8 cellular contexts compared by ENCODE assay signal in the genomic region with DNA sequence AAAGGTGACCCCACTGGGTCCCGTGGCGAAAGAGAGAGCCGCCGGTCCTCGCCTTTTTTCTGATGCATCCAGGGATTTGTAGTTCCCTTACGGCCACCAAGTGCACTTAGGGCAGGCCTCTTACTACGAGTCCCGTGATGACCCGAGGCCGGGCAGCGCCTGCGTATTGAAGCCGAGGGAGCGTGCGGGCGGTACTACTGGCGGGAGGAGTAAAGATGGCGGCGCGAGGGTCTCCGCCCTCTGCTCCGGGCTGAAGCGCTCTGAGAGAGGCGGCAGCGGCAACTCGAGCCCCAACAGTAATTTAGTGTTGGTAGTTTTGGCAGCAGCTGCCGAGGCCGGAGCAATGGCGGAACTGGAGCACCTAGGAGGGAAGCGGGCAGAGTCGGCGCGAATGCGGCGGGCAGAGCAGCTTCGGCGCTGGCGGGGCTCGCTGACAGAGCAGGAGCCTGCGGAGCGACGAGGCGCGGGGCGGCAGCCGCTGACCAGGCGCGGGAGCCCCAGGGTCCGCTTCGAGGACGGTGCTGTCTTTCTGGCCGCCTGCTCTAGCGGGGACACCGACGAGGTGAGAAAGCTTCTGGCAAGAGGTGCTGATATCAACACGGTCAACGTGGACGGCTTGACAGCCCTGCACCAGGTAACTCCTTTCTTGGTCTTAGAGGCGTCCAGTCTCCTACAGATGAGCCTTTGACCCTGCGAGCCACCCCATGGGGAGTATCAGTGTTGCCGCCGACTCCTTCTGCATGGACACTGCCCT. TPM values are rescaled to one million over a fixed set of nuclear protein-coding genes. Genes with fewer than 3 reads are reported as not detected.
DNase-seq lines count a peak whose midpoint lies in the region; ATAC-seq and TF ChIP-seq lines count a peak whose summit lies in the region.

A gene with protein sequence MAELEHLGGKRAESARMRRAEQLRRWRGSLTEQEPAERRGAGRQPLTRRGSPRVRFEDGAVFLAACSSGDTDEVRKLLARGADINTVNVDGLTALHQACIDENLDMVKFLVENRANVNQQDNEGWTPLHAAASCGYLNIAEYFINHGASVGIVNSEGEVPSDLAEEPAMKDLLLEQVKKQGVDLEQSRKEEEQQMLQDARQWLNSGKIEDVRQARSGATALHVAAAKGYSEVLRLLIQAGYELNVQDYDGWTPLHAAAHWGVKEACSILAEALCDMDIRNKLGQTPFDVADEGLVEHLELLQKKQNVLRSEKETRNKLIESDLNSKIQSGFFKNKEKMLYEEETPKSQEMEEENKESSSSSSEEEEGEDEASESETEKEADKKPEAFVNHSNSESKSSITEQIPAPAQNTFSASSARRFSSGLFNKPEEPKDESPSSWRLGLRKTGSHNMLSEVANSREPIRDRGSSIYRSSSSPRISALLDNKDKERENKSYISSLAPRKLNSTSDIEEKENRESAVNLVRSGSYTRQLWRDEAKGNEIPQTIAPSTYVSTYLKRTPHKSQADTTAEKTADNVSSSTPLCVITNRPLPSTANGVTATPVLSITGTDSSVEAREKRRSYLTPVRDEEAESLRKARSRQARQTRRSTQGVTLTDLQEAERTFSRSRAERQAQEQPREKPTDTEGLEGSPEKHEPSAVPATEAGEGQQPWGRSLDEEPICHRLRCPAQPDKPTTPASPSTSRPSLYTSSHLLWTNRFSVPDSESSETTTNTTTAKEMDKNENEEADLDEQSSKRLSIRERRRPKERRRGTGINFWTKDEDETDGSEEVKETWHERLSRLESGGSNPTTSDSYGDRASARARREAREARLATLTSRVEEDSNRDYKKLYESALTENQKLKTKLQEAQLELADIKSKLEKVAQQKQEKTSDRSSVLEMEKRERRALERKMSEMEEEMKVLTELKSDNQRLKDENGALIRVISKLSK (plus strand): TSS at position 191 of the 754 bp plus-strand sequence. CDS start 153 bp downstream, at position 344.

- no peaks in the 10 kb centered on the region for H3K9me3 Mint-ChIP-seq in activated T-cell treated with anti-CD3 and anti-CD28 coated beads, Interleukin-2, amount 50 U/mL, for 24 hours

- H3K4me3 ChIP-seq in esophagus (ENCODE audit: low read depth in 1 of 2, low read length in 2 of 2) (peak within 1 kb of the TSS; percentile 97 to 100), muscle layer of colon (ENCODE audit: low read depth in 1 of 2, low read length in 2 of 2) (peak within 1 kb of the TSS; percentile 82 to 97)

- no peaks in the 10 kb centered on the region for H3K9me3 ChIP-seq in esophagus (ENCODE audit: control insufficient read depth in 2 of 2, insufficient read depth in 1 of 2, low read depth in 1 of 2, low read length in 1 of 2)
- H3K9me3 ChIP-seq in muscle layer of colon (ENCODE audit: low read length): no peaks in the 10 kb centered on the region

- DNase-seq in DMS153 treated with DMSO at 0.1 percent for 48 hours (lab: John Stamatoyannopoulos, UW; ENCODE audit: unreplicated experiment): peak; percentile 99
- peak; percentile 98 for DNase-seq in KBM-7
- peak; percentile 94 for DNase-seq in activated T-cell treated with anti-CD3 and anti-CD28 coated beads, Interleukin-2, amount 50 U/mL, for 24 hours
- peak; percentile 87 for DNase-seq in stimulated activated CD8-positive, alpha-beta memory T cell treated with anti-CD3 and anti-CD28 coated beads, Interleukin-7, amount 100 ng/mL, for 24 hours (ENCODE audit: low read depth)

- H3K27me3 ChIP-seq in esophagus (ENCODE audit: control insufficient read depth in 1 of 2, insufficient read depth in 2 of 2, low read length in 2 of 2) (no peaks in the 10 kb centered on the region), muscle layer of colon (ENCODE audit: control insufficient read depth in 1 of 2, insufficient read depth in 2 of 2, low read length in 2 of 2) (no peaks in the 10 kb centered on the region)

- H3K27ac Mint-ChIP-seq in activated T-cell treated with anti-CD3 and anti-CD28 coated beads, Interleukin-2, amount 50 U/mL, for 24 hours: peak within 1 kb of the TSS; percentile 95

- H3K36me3 ChIP-seq in esophagus (ENCODE audit: control insufficient read depth in 2 of 2, insufficient read depth in 2 of 2, low read length in 1 of 2) (no peaks in the 10 kb centered on the region), muscle layer of colon (ENCODE audit: insufficient read depth, low read length) (no peaks in the 10 kb centered on the region)

- peak; percentile 95 for ATAC-seq in GM21717 (IDR thresholded peaks at IDR 0.05; ENCODE audit: unreplicated experiment)

- in situ Hi-C loops in KBM-7 (cut with MboI; ENCODE audit: low pct_unique_long_range_greater_than_20kb, low sequenced_read_pairs): no loop called here

- H3K36me3 Mint-ChIP-seq in activated T-cell treated with anti-CD3 and anti-CD28 coated beads, Interleukin-2, amount 50 U/mL, for 24 hours (ENCODE audit: low read depth): peaks cover 8% of the 10 kb centered on the region

- H3K27me3 Mint-ChIP-seq in activated T-cell treated with anti-CD3 and anti-CD28 coated beads, Interleukin-2, amount 50 U/mL, for 24 hours: no peaks in the 10 kb centered on the region

- H3K9ac ChIP-seq in muscle layer of colon (ENCODE audit: low read length): peak within 1 kb of the TSS; percentile 53

- H3K4me3 Mint-ChIP-seq in activated T-cell treated with anti-CD3 and anti-CD28 coated beads, Interleukin-2, amount 50 U/mL, for 24 hours: peak within 1 kb of the TSS; percentile 94

- H3K27ac ChIP-seq in esophagus (ENCODE audit: low read depth in 2 of 2, low read length in 1 of 2) (peak within 1 kb of the TSS; percentile 83 to 97), muscle layer of colon (ENCODE audit: low read depth, low read length) (peak within 1 kb of the TSS; percentile 84)

- no peaks in the 10 kb centered on the region for H3K4me1 ChIP-seq in esophagus (ENCODE audit: control insufficient read depth in 2 of 2, insufficient read depth in 2 of 2, low read length in 1 of 2)
- H3K4me1 ChIP-seq in muscle layer of colon (ENCODE audit: insufficient read depth, low read length): peaks cover 11% of the 10 kb centered on the region

- 0% methylated on average over 58 to 62 of the region's 62 CpGs for WGBS in esophagus, 2 donors

- peaks cover 33% of the 10 kb centered on the region for H3K4me1 Mint-ChIP-seq in activated T-cell treated with anti-CD3 and anti-CD28 coated beads, Interleukin-2, amount 50 U/mL, for 24 hours (ENCODE audit: low read depth)

TF ChIP-seq in PFSK-1, 5 proteins besides CTCF, POLR2A, EP300 and RAD21:
- TF ChIP-seq SIN3A (IDR thresholded peaks at IDR 0.05; ENCODE audit: borderline replicate concordance, insufficient read depth, low read length) (0 out of 2 replicates have a peak, but pooled peaks have one; percentile 12), FOXP2 (optimal IDR thresholded peaks at IDR 0.05; ENCODE audit: borderline replicate concordance, extremely low read depth, extremely low read length, insufficient read depth) (peak; percentile 39), POLR2AphosphoS5 (IDR thresholded peaks at IDR 0.05; ENCODE audit: low read depth, low read length) (peak; percentile 51), TAF1 (IDR thresholded peaks at IDR 0.05; ENCODE audit: borderline replicate concordance, insufficient read depth, low read length) (peak; percentile 87)
- TF ChIP-seq, protein P1, sequence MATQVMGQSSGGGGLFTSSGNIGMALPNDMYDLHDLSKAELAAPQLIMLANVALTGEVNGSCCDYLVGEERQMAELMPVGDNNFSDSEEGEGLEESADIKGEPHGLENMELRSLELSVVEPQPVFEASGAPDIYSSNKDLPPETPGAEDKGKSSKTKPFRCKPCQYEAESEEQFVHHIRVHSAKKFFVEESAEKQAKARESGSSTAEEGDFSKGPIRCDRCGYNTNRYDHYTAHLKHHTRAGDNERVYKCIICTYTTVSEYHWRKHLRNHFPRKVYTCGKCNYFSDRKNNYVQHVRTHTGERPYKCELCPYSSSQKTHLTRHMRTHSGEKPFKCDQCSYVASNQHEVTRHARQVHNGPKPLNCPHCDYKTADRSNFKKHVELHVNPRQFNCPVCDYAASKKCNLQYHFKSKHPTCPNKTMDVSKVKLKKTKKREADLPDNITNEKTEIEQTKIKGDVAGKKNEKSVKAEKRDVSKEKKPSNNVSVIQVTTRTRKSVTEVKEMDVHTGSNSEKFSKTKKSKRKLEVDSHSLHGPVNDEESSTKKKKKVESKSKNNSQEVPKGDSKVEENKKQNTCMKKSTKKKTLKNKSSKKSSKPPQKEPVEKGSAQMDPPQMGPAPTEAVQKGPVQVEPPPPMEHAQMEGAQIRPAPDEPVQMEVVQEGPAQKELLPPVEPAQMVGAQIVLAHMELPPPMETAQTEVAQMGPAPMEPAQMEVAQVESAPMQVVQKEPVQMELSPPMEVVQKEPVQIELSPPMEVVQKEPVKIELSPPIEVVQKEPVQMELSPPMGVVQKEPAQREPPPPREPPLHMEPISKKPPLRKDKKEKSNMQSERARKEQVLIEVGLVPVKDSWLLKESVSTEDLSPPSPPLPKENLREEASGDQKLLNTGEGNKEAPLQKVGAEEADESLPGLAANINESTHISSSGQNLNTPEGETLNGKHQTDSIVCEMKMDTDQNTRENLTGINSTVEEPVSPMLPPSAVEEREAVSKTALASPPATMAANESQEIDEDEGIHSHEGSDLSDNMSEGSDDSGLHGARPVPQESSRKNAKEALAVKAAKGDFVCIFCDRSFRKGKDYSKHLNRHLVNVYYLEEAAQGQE (IDR thresholded peaks at IDR 0.05; ENCODE audit: insufficient read depth in 1 of 2, low read depth in 2 of 2, low read length in 2 of 2): no peak

RNA-seq across cellular contexts. Expression of the gene that starts here (rescaled TPM):
- 1.4 TPM for polyA plus RNA-seq in PFSK-1 (2012; ENCODE audit: insufficient read length, low read depth)
- 10 to 100 TPM in 1 of 2 donors, 1 to 10 TPM in 1; 7.5 to 14.7 TPM for polyA plus RNA-seq in esophagus

Comparison
In these comparisons a context has a peak if more than half of its experiments do, and no peak if none do; other contexts are left out.
1. Peak in every context shown above with its lines: DNase-seq, ATAC-seq, H3K4me3 ChIP-seq and H3K27ac ChIP-seq.